In genomic region chr7:24842449-24843241, GRCh38 we compare ENCODE assay signal across 9 cellular contexts.
A peak's percentile ranks its signal among the peaks of the same experiment; 100 is the strongest.
DNase-seq lines count a peak whose midpoint lies in the region; ATAC-seq, FAIRE-seq and TF ChIP-seq lines count a peak whose summit lies in the region.
"Had no signal": no experiment of that assay in that cellular context is flagged by ENCODE, and none has a peak within 500 bp of the region (broad histone marks: within the 10 kb centered on the region; RNA-seq: fewer than 3 reads in every experiment).

No MANE protein-coding gene starts in this region.

- H2AFZ ChIP-seq in GM23338 = no peak overlapping the region

- H3K27ac ChIP-seq in GM23338 (ENCODE audit: low read depth) (no peak overlapping the region), testis (no peak overlapping the region)

- no peaks in the 10 kb centered on the region for H3K9me3 ChIP-seq in testis

- no peaks in the 10 kb centered on the region for H3K9me3 Mint-ChIP-seq in GM23338
- H3K9me3 Mint-ChIP-seq: activated naive CD4-positive, alpha-beta T cell treated with anti-CD3 and anti-CD28 coated beads, Interleukin-2, amount 50 U/mL, for 24 hours had no signal

- no peaks in the 10 kb centered on the region for H3K9me2 ChIP-seq in GM23338 (ENCODE audit: insufficient read depth)

- intact Hi-C loops in testis (cut with DNase I; ENCODE audit: low total_unique reads) = no loop called here

- H3K4me3 ChIP-seq in GM23338 (no peak overlapping the region), testis (no peak overlapping the region)

- ATAC-seq in GM23338 = no peak

- no peaks in the 10 kb centered on the region for H3K79me2 ChIP-seq in GM23338 (replicated peaks; ENCODE audit: insufficient read depth)

- no peak overlapping the region for H3K4me2 ChIP-seq in GM23338

- no peak for TF ChIP-seq POLR2A in testis (IDR thresholded peaks at IDR 0.05)

- H3K4me1 ChIP-seq in GM23338 (ENCODE audit: insufficient read depth) = no peaks in the 10 kb centered on the region; the same call in 1 of the 2 replicates
- H3K4me1 ChIP-seq in testis = no peaks in the 10 kb centered on the region

- H3F3A ChIP-seq in GM23338 (replicated peaks; ENCODE audit: low read depth) = no peaks in the 10 kb centered on the region

- TF ChIP-seq CTCF in GM23338 (conservative IDR thresholded peaks at IDR 0.05; ENCODE audit: low read depth in 2 of 2) = no peak
- no peak for TF ChIP-seq CTCF in testis (IDR thresholded peaks at IDR 0.05)

- DNase-seq in GM18507 (ENCODE audit: extremely low spot score, insufficient read length, low read depth) = no peak
- DNase-seq in GM23338 (ENCODE audit: low spot score) = no peak
- DNase-seq in NCI-H146 (lab: John Stamatoyannopoulos, UW) = peak; percentile 82
- peak; percentile 77 to 93 for DNase-seq in lung microvascular endothelial cell (ENCODE audit: low read depth in 2 of 2)
- no peak for DNase-seq in RKO (ENCODE audit: low spot score)
- no peak for DNase-seq in NK-92 treated with Interleukin-12 subunit alpha and Interleukin-12 subunit beta, amount 100 ng/mL, for 24 hours (lab: John Stamatoyannopoulos, UW)
- no peak for DNase-seq in testis
- no peak for DNase-seq in foreskin melanocyte

- 80 to 91% methylated on average over 5 of the region's 5 CpGs for WGBS in testis, 2 donors

- H3K4me1 Mint-ChIP-seq in GM23338 = peaks cover 11% of the 10 kb centered on the region; the same call in 2 of the 3 replicates

- H4K20me1 ChIP-seq in GM23338 (replicated peaks; ENCODE audit: insufficient read depth) = no peaks in the 10 kb centered on the region

- no peak overlapping the region for H3K4me3 Mint-ChIP-seq in GM23338
- H3K4me3 Mint-ChIP-seq: activated naive CD4-positive, alpha-beta T cell treated with anti-CD3 and anti-CD28 coated beads, Interleukin-2, amount 50 U/mL, for 24 hours had no signal

- H3K36me3 ChIP-seq in GM23338 (ENCODE audit: insufficient read depth) (no peaks in the 10 kb centered on the region), testis (ENCODE audit: low read depth, missing control alignments) (no peaks in the 10 kb centered on the region)

- H3K27ac Mint-ChIP-seq in GM23338 = peak overlapping the region; percentile 58; the same call in 1 of the 2 replicates
- H3K27ac Mint-ChIP-seq: activated naive CD4-positive, alpha-beta T cell treated with anti-CD3 and anti-CD28 coated beads, Interleukin-2, amount 50 U/mL, for 24 hours had no signal

- H3K36me3 Mint-ChIP-seq in GM23338 (ENCODE audit: low read depth) = no peaks in the 10 kb centered on the region

- FAIRE-seq in GM18507 (lab: Jason Lieb, UNC) = peak; percentile 80

- H3K27me3 ChIP-seq in GM23338 (ENCODE audit: insufficient read depth) = no peaks in the 10 kb centered on the region
- H3K27me3 ChIP-seq in testis = no peaks in the 10 kb centered on the region

- no peaks in the 10 kb centered on the region for H3K27me3 Mint-ChIP-seq in GM23338 (ENCODE audit: insufficient read depth, low read depth, poor library complexity)
- H3K27me3 Mint-ChIP-seq: activated naive CD4-positive, alpha-beta T cell treated with anti-CD3 and anti-CD28 coated beads, Interleukin-2, amount 50 U/mL, for 24 hours had no signal

TF ChIP-seq in GM23338, 12 proteins besides CTCF, POLR2A, EP300 and RAD21:
- TF ChIP-seq JUNB (IDR thresholded peaks at IDR 0.05; ENCODE audit: unreplicated experiment) (no peak), POLR2AphosphoS5 (IDR thresholded peaks at IDR 0.05; ENCODE audit: low read depth) (no peak), CREB1 (CRISPR knock-in tag; IDR thresholded peaks at IDR 0.05; ENCODE audit: low read depth) (no peak), ZNF331 (CRISPR knock-in tag; IDR thresholded peaks at IDR 0.05; ENCODE audit: low read depth) (no peak), ZNF114 (CRISPR knock-in tag; IDR thresholded peaks at IDR 0.05) (no peak), EZH2 (IDR thresholded peaks at IDR 0.05; ENCODE audit: low read depth, unreplicated experiment) (no peak), STAT1 (IDR thresholded peaks at IDR 0.05; ENCODE audit: unreplicated experiment) (no peak), EZH2phosphoT487 (IDR thresholded peaks at IDR 0.05; ENCODE audit: unreplicated experiment) (no peak), NANOG (IDR thresholded peaks at IDR 0.05; ENCODE audit: borderline replicate concordance) (no peak), REST (IDR thresholded peaks at IDR 0.05; ENCODE audit: unreplicated experiment) (no peak)
- TF ChIP-seq, protein P1, sequence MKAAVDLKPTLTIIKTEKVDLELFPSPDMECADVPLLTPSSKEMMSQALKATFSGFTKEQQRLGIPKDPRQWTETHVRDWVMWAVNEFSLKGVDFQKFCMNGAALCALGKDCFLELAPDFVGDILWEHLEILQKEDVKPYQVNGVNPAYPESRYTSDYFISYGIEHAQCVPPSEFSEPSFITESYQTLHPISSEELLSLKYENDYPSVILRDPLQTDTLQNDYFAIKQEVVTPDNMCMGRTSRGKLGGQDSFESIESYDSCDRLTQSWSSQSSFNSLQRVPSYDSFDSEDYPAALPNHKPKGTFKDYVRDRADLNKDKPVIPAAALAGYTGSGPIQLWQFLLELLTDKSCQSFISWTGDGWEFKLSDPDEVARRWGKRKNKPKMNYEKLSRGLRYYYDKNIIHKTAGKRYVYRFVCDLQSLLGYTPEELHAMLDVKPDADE (IDR thresholded peaks at IDR 0.05) = no peak
TF ChIP-seq in GM23338: peak in this region for 0.

Comparison
In these comparisons a context has a peak if more than half of its experiments do, and no peak if none do; other contexts are left out.
1. DNase-seq: peak in NCI-H146 (single experiment) and lung microvascular endothelial cell (2 of 2); none in GM18507 (single experiment), GM23338 (single experiment), RKO (single experiment), NK-92 treated with Interleukin-12 subunit alpha and Interleukin-12 subunit beta, amount 100 ng/mL, for 24 hours (single experiment), testis (single experiment) and foreskin melanocyte (single experiment).